9 cellular contexts compared by ENCODE assay signal in the genomic region with DNA sequence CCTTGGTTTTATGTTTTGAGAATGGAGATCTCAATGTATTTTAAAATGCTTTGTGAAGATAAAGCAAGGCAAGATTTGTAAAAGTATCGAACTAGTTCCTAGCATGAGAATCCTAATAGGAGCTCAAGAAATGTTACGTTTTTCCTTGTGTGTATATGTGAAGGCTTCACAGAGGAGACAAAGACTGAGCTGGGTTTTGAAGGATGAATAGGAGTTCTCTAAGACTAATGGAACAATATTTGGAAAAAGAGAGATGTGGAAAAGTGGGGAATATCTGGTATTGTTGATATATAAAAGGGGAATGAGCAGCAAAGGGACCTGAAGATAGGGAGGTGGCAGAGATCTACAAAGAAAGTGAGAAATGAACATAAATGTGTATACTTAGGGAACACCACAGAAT.
"Had no signal": no experiment of that assay in that cellular context is flagged by ENCODE, and none has a peak within 500 bp of the region (broad histone marks: within the 10 kb centered on the region; RNA-seq: fewer than 3 reads in every experiment).

No MANE protein-coding gene starts in this region.

- H3K4me2 ChIP-seq: GM23338 had no signal

- DNase-seq: GM23248, GOT3, H7, H9, HCEC 1CT, HFFc6 had no signal

- H2AFZ ChIP-seq: GM23248, GM23338 had no signal

- H3K9me3 ChIP-seq: HAP-1 had no signal

- H3K4me3 Mint-ChIP-seq: GM23338, H9, HFFc6 had no signal

- H3K9ac ChIP-seq: GM23248 had no signal

- H3K27ac ChIP-seq: GM23248 had no signal

- H3K4me3 ChIP-seq: GM23248, GM23338, HAP-1 had no signal

- ATAC-seq: GM23338, HCT116 had no signal

- H3K4me1 Mint-ChIP-seq: GM23338, H9 had no signal

- H3K36me3 ChIP-seq: HAP-1 had no signal

- H3K27ac Mint-ChIP-seq: GM23338, H9, HFFc6 had no signal

- H3K9me3 Mint-ChIP-seq: GM23338, H9, HFFc6 had no signal
